In genomic region chr16:68082596-68083238, GRCh38 we compare ENCODE assay signal across 14 cellular contexts. TPM values are rescaled to one million over a fixed set of nuclear protein-coding genes. Genes with fewer than 3 reads are reported as not detected.
DNase-seq lines count a peak whose midpoint lies in the region; ATAC-seq and TF ChIP-seq lines count a peak whose summit lies in the region.
"Had no signal": no experiment of that assay in that cellular context is flagged by ENCODE, and none has a peak within 500 bp of the region (broad histone marks: within the 10 kb centered on the region; RNA-seq: fewer than 3 reads in every experiment).

No MANE protein-coding gene starts in this region.

- TF ChIP-seq RAD21 in SK-N-SH (IDR thresholded peaks at IDR 0.05; ENCODE audit: low read length), result no peak

- peak overlapping the region; percentile 99 to 100 for H3K27ac ChIP-seq in thoracic aorta
- no peak overlapping the region for H3K27ac ChIP-seq in SK-N-SH (ENCODE audit: low read depth in 2 of 2, low read length in 1 of 2)

- H3K9me2 ChIP-seq in SK-N-SH, result no peaks in the 10 kb centered on the region

- peaks cover 9% of the 10 kb centered on the region for H4K20me1 ChIP-seq in SK-N-SH (ENCODE audit: insufficient read depth)

- H3K9me3 ChIP-seq in thoracic aorta (no peaks in the 10 kb centered on the region), SK-N-SH (no peaks in the 10 kb centered on the region)

- H3K79me2 ChIP-seq in SK-N-SH (ENCODE audit: insufficient read depth), result peaks cover 22% of the 10 kb centered on the region

- peaks cover 28% of the 10 kb centered on the region for H3F3A ChIP-seq in SK-N-SH (replicated peaks; ENCODE audit: insufficient read depth)

- peak overlapping the region; percentile 95 for H3K27ac Mint-ChIP-seq in activated naive CD4-positive, alpha-beta T cell treated with anti-CD3 and anti-CD28 coated beads for 36 hours
- peak overlapping the region in 1 of 2 donors; percentile 83 for H3K27ac Mint-ChIP-seq in activated naive CD4-positive, alpha-beta T cell treated with anti-CD3 and anti-CD28 coated beads, Interleukin-2, amount 50 U/mL, for 72 hours
- H3K27ac Mint-ChIP-seq in activated naive CD8-positive, alpha-beta T cell, result peak overlapping the region; percentile 92
- H3K27ac Mint-ChIP-seq in naive B cell (peak overlapping the region; percentile 70 to 97 (median 92)), mesothelial cell of epicardium (no peak overlapping the region)

- peaks cover 71% of the 10 kb centered on the region for H3K4me1 Mint-ChIP-seq in activated naive CD4-positive, alpha-beta T cell treated with anti-CD3 and anti-CD28 coated beads for 36 hours (ENCODE audit: low read depth)
- peaks cover 75% of the 10 kb centered on the region for H3K4me1 Mint-ChIP-seq in activated naive CD8-positive, alpha-beta T cell (ENCODE audit: low read depth)
- H3K4me1 Mint-ChIP-seq in naive B cell (peaks cover 72 to 74% (median 73%) of the 10 kb centered on the region in 3 donors), mesothelial cell of epicardium (peaks cover 21% of the 10 kb centered on the region)

- CTCF ChIA-PET in activated naive CD4-positive, alpha-beta T cell treated with anti-CD3 and anti-CD28 coated beads for 36 hours (lab: Charles Lee), result interaction anchor here (0.8 to 3.0 kb wide), 4 partner anchors 11 to 128 kb away, joined by 3 to 14 read pairs (median 4); no protein-coding TSS in a partner anchor
- CTCF ChIA-PET in SK-N-SH (lab: Yijun Ruan, JAX), result interaction anchor here (1.1 to 2.5 kb wide), 3 partner anchors 11 to 42 kb away, joined by 3 to 9 read pairs (median 6); no protein-coding TSS in a partner anchor

- H3K4me2 ChIP-seq in SK-N-SH, result no peak overlapping the region

- H3K9ac ChIP-seq in SK-N-SH, result no peak overlapping the region

- ATAC-seq in activated naive CD4-positive, alpha-beta T cell treated with anti-CD3 and anti-CD28 coated beads, Interleukin-2, amount 50 U/mL, for 72 hours, result no peak
- ATAC-seq in naive B cell (ENCODE audit: low read depth in 2 of 2), result no peak
- no peak for ATAC-seq in thoracic aorta (ENCODE audit: insufficient number of reproducible peaks, low FRiP score, low read depth)
- ATAC-seq: left colon had no signal

- POLR2A ChIA-PET in SK-N-SH (lab: Yijun Ruan, JAX), result no interaction called here

- H3K27me3 Mint-ChIP-seq in activated naive CD4-positive, alpha-beta T cell treated with anti-CD3 and anti-CD28 coated beads for 36 hours (ENCODE audit: low read depth), result no peaks in the 10 kb centered on the region
- no peaks in the 10 kb centered on the region for H3K27me3 Mint-ChIP-seq in activated naive CD8-positive, alpha-beta T cell
- no peaks in the 10 kb centered on the region for H3K27me3 Mint-ChIP-seq in naive B cell
- H3K27me3 Mint-ChIP-seq in mesothelial cell of epicardium (ENCODE audit: low read depth), result no peaks in the 10 kb centered on the region

- 78% methylated on average over 2 of the region's 2 CpGs for WGBS in SK-N-SH (ENCODE audit: low lambda C conversion rate)

- H3K9me3 Mint-ChIP-seq in activated naive CD4-positive, alpha-beta T cell treated with anti-CD3 and anti-CD28 coated beads for 36 hours, result no peaks in the 10 kb centered on the region
- H3K9me3 Mint-ChIP-seq in activated naive CD4-positive, alpha-beta T cell treated with anti-CD3 and anti-CD28 coated beads, Interleukin-2, amount 50 U/mL, for 72 hours, result no peaks in the 10 kb centered on the region
- H3K9me3 Mint-ChIP-seq in activated naive CD8-positive, alpha-beta T cell (ENCODE audit: low read depth), result no peaks in the 10 kb centered on the region
- H3K9me3 Mint-ChIP-seq in naive B cell (no peaks in the 10 kb centered on the region), mesothelial cell of epicardium (no peaks in the 10 kb centered on the region)

- peaks cover 14% of the 10 kb centered on the region for H3K36me3 Mint-ChIP-seq in activated naive CD4-positive, alpha-beta T cell treated with anti-CD3 and anti-CD28 coated beads for 36 hours (ENCODE audit: low read depth)
- peaks cover 15 to 17% of the 10 kb centered on the region in 2 donors for H3K36me3 Mint-ChIP-seq in activated naive CD4-positive, alpha-beta T cell treated with anti-CD3 and anti-CD28 coated beads, Interleukin-2, amount 50 U/mL, for 72 hours
- peaks cover 7% of the 10 kb centered on the region for H3K36me3 Mint-ChIP-seq in activated naive CD8-positive, alpha-beta T cell
- H3K36me3 Mint-ChIP-seq in naive B cell, result peaks cover 6 to 10% of the 10 kb centered on the region in 2 donors
- peaks cover 7% of the 10 kb centered on the region for H3K36me3 Mint-ChIP-seq in mesothelial cell of epicardium

- TF ChIP-seq CTCF in thoracic aorta (IDR thresholded peaks at IDR 0.05) (no peak), SK-N-SH (IDR thresholded peaks at IDR 0.05) (no peak), mesothelial cell of epicardium (IDR thresholded peaks at IDR 0.05; ENCODE audit: unreplicated experiment) (no peak)

- intact Hi-C loops in activated naive CD4-positive, alpha-beta T cell treated with anti-CD3 and anti-CD28 coated beads for 36 hours (cut with micrococcal nuclease), result loop anchor here (5.0 to 10.0 kb wide), 5 partner anchors 145 to 838 kb away; partner anchors contain the start of genes CDH3, FHOD1, PSMB10 and SLC9A5

- H3K4me1 ChIP-seq in thoracic aorta (ENCODE audit: control insufficient read depth in 1 of 2, low read depth in 2 of 2) (peaks cover 21 to 22% of the 10 kb centered on the region in 2 donors), SK-N-SH (ENCODE audit: control insufficient read depth in 1 of 2, insufficient read depth in 2 of 2, low read depth in 1 of 2, low read length in 1 of 2) (peaks cover 6 to 14% of the 10 kb centered on the region in 2 experiments; a peak in 2 of 4 replicates)

- H3K4me3 ChIP-seq in thoracic aorta (no peak overlapping the region), SK-N-SH (ENCODE audit: low read depth in 2 of 2, low read length in 1 of 2) (no peak overlapping the region)

- H2AFZ ChIP-seq in SK-N-SH (ENCODE audit: low read depth), result no peak overlapping the region

- no peak overlapping the region for H3K4me3 Mint-ChIP-seq in activated naive CD4-positive, alpha-beta T cell treated with anti-CD3 and anti-CD28 coated beads for 36 hours
- peak overlapping the region; percentile 85 for H3K4me3 Mint-ChIP-seq in activated naive CD8-positive, alpha-beta T cell
- H3K4me3 Mint-ChIP-seq in naive B cell (peak overlapping the region in 7 of 8 donors; percentile 4 to 90 (median 85)), mesothelial cell of epicardium (no peak overlapping the region)

- no peaks in the 10 kb centered on the region for H3K36me3 ChIP-seq in thoracic aorta
- peaks cover 0 to 13% of the 10 kb centered on the region in 2 experiments for H3K36me3 ChIP-seq in SK-N-SH (replicated peaks in 1 of 2; ENCODE audit: control insufficient read depth in 1 of 2, insufficient read depth in 2 of 2, low read length in 1 of 2)

- TF ChIP-seq EP300 in SK-N-SH (IDR thresholded peaks at IDR 0.05; ENCODE audit: borderline replicate concordance in 1 of 2, low read depth in 1 of 2, low read length in 1 of 2), result no peak

- DNase-seq in activated naive CD4-positive, alpha-beta T cell treated with anti-CD3 and anti-CD28 coated beads for 36 hours, result no peak
- no peak for DNase-seq in activated naive CD4-positive, alpha-beta T cell treated with anti-CD3 and anti-CD28 coated beads, Interleukin-2, amount 50 U/mL, for 72 hours (ENCODE audit: low spot score in 2 of 2)
- DNase-seq in naive B cell (no peak), thoracic aorta (ENCODE audit: low spot score) (no peak), SK-N-SH (no peak), NCI-H526 (lab: John Stamatoyannopoulos, UW) (no peak), mesothelial cell of epicardium (ENCODE audit: low spot score in 2 of 2, unreplicated experiment in 2 of 2) (no peak)
- DNase-seq: left colon, NCI-H1417, NCI-H748 treated with DMSO at 0.1 percent for 48 hours, posterior cingulate gyrus, SHP77 treated with DMSO at 0.1 percent for 48 hours, WERI-Rb-1 had no signal

- H3K27me3 ChIP-seq in thoracic aorta (replicated peaks; ENCODE audit: insufficient read depth) (no peaks in the 10 kb centered on the region), SK-N-SH (ENCODE audit: insufficient read depth) (no peaks in the 10 kb centered on the region)

RNA-seq across cellular contexts. Expression of gene NFATC3, which starts 2.5 kb away (rescaled TPM):
- total RNA-seq in activated naive CD4-positive, alpha-beta T cell treated with anti-CD3 and anti-CD28 coated beads for 36 hours, result 10 to 100 TPM; 49.1 to 50.3 TPM
- total RNA-seq in activated naive CD4-positive, alpha-beta T cell treated with anti-CD3 and anti-CD28 coated beads, Interleukin-2, amount 50 U/mL, for 72 hours, result 10 to 100 TPM; 64.2 to 90.1 TPM
- polyA plus RNA-seq in naive B cell (ENCODE audit: low read depth in 6 of 6) (100 to 1,000 TPM in 2 of 6 donors, 10 to 100 TPM in 4; 74.8 to 147 (median 96.7) TPM), SK-N-SH (2012; rRNA removed) (5.7 and 7.8 TPM in 2 replicates)
- total RNA-seq in thoracic aorta (10 to 100 TPM; 51.1 to 56.7 TPM), mesothelial cell of epicardium (47.3 to 51.8 TPM (median 51.3 TPM) in 3 replicates)
- polyA plus RNA-seq in SK-N-SH (2012; cell fraction: cytosol; rRNA removed), result 7.1 and 7.9 TPM in 2 replicates
- 5.9 and 9.0 TPM in 2 replicates for polyA plus RNA-seq in SK-N-SH (2012; cell fraction: nucleus; rRNA removed)

RNA-seq across cellular contexts. Expression of gene DUS2, which starts 59.6 kb away (rescaled TPM):
- 10 to 100 TPM; 22.9 to 25.2 TPM for total RNA-seq in activated naive CD4-positive, alpha-beta T cell treated with anti-CD3 and anti-CD28 coated beads for 36 hours
- total RNA-seq in activated naive CD4-positive, alpha-beta T cell treated with anti-CD3 and anti-CD28 coated beads, Interleukin-2, amount 50 U/mL, for 72 hours, result 10 to 100 TPM; 21.2 to 35.5 TPM
- 10 to 100 TPM; 36.8 to 51.8 (median 49.9) TPM for polyA plus RNA-seq in naive B cell (ENCODE audit: low read depth in 6 of 6)
- 1 to 10 TPM; 5.3 to 8.4 TPM for total RNA-seq in thoracic aorta
- polyA plus RNA-seq in SK-N-SH (2012; rRNA removed), result 16.1 and 16.5 TPM in 2 replicates
- polyA plus RNA-seq in SK-N-SH (2012; cell fraction: cytosol; rRNA removed), result 12.5 and 13.5 TPM in 2 replicates
- 34.3 and 35.8 TPM in 2 replicates for polyA plus RNA-seq in SK-N-SH (2012; cell fraction: nucleus; rRNA removed)
- total RNA-seq in mesothelial cell of epicardium, result 18.1 to 20.8 TPM (median 19.4 TPM) in 3 replicates

RNA-seq across cellular contexts. Expression of gene DDX28, which starts 59.7 kb away (rescaled TPM):
- 1 to 10 TPM; 9.4 to 9.7 TPM for total RNA-seq in activated naive CD4-positive, alpha-beta T cell treated with anti-CD3 and anti-CD28 coated beads for 36 hours
- total RNA-seq in activated naive CD4-positive, alpha-beta T cell treated with anti-CD3 and anti-CD28 coated beads, Interleukin-2, amount 50 U/mL, for 72 hours, result 10 to 100 TPM in 1 of 2 donors, 1 to 10 TPM in 1; 7.7 to 15.6 TPM
- 10 to 100 TPM; 39.8 to 71.5 (median 48.8) TPM for polyA plus RNA-seq in naive B cell (ENCODE audit: low read depth in 6 of 6)
- total RNA-seq in thoracic aorta, result 1 to 10 TPM; 5.4 to 5.8 TPM
- polyA plus RNA-seq in SK-N-SH (2012; rRNA removed), result 10.8 and 12.0 TPM in 2 replicates
- polyA plus RNA-seq in SK-N-SH (2012; cell fraction: cytosol; rRNA removed), result 7.0 and 10.5 TPM in 2 replicates
- polyA plus RNA-seq in SK-N-SH (2012; cell fraction: nucleus; rRNA removed), result 7.4 and 9.3 TPM in 2 replicates
- total RNA-seq in mesothelial cell of epicardium, result 11.8 to 12.5 TPM (median 11.9 TPM) in 3 replicates

Comparison
In these comparisons a context has a peak if more than half of its experiments do, and no peak if none do; other contexts are left out.
1. H3K4me3 Mint-ChIP-seq: peak in activated naive CD8-positive, alpha-beta T cell (single experiment) and naive B cell (7 of 8); none in activated naive CD4-positive, alpha-beta T cell treated with anti-CD3 and anti-CD28 coated beads for 36 hours (single experiment) and mesothelial cell of epicardium (single experiment).
2. H3K27ac ChIP-seq: peak in thoracic aorta (2 of 2); none in SK-N-SH (0 of 2).